In genomic region chr15:43896543-43896942, GRCh38 we compare ENCODE assay signal across 22 cellular contexts.
"Had no signal": no experiment of that assay in that cellular context is flagged by ENCODE, and none has a peak within 500 bp of the region (broad histone marks: within the 10 kb centered on the region; RNA-seq: fewer than 3 reads in every experiment).

No MANE protein-coding gene starts in this region.

- H3K36me3 ChIP-seq: esophagus squamous epithelium, neutrophil, spleen, tibial nerve had no signal

- ATAC-seq: foreskin keratinocyte; left colon; mucosa of descending colon; naive thymus-derived CD8-positive, alpha-beta T cell; psoas muscle; sciatic nerve; stimulated activated memory B cell treated with anti-CD40 and anti-IgM and Interleukin-4, amounts not matched to agents 10 μg/mL and 1 μg/mL and 100 μg/mL, for 72 hours; stimulated activated naive CD8-positive, alpha-beta T cell treated with anti-CD3 and anti-CD28 coated beads, Interleukin-15, amount 100 ng/mL, for 72 hours had no signal

- H3K9me3 ChIP-seq: esophagus squamous epithelium, mucosa of descending colon, neutrophil, psoas muscle, spleen, testis, tibial nerve had no signal

- H3K4me3 Mint-ChIP-seq: naive thymus-derived CD8-positive, alpha-beta T cell; stimulated activated memory B cell treated with anti-CD40 and anti-IgM and Interleukin-4, amounts not matched to agents 10 μg/mL and 1 μg/mL and 100 μg/mL, for 72 hours; stimulated activated naive CD8-positive, alpha-beta T cell treated with anti-CD3 and anti-CD28 coated beads, Interleukin-15, amount 100 ng/mL, for 72 hours had no signal

- H3K27me3 ChIP-seq: dorsolateral prefrontal cortex, esophagus squamous epithelium, foreskin keratinocyte, neutrophil, spleen, testis, tibial nerve had no signal

- H3K4me3 ChIP-seq: dorsolateral prefrontal cortex, esophagus squamous epithelium, mucosa of descending colon, psoas muscle, spleen, testis, tibial nerve had no signal

- H3K9me3 Mint-ChIP-seq: naive thymus-derived CD8-positive, alpha-beta T cell; stimulated activated memory B cell treated with anti-CD40 and anti-IgM and Interleukin-4, amounts not matched to agents 10 μg/mL and 1 μg/mL and 100 μg/mL, for 72 hours; stimulated activated naive CD8-positive, alpha-beta T cell treated with anti-CD3 and anti-CD28 coated beads, Interleukin-15, amount 100 ng/mL, for 72 hours had no signal

- H3K4me1 Mint-ChIP-seq: stimulated activated memory B cell treated with anti-CD40 and anti-IgM and Interleukin-4, amounts not matched to agents 10 μg/mL and 1 μg/mL and 100 μg/mL, for 72 hours; stimulated activated naive CD8-positive, alpha-beta T cell treated with anti-CD3 and anti-CD28 coated beads, Interleukin-15, amount 100 ng/mL, for 72 hours had no signal

- H3K27me3 Mint-ChIP-seq: stimulated activated memory B cell treated with anti-CD40 and anti-IgM and Interleukin-4, amounts not matched to agents 10 μg/mL and 1 μg/mL and 100 μg/mL, for 72 hours; stimulated activated naive CD8-positive, alpha-beta T cell treated with anti-CD3 and anti-CD28 coated beads, Interleukin-15, amount 100 ng/mL, for 72 hours had no signal

- H3K27ac Mint-ChIP-seq: naive thymus-derived CD8-positive, alpha-beta T cell; stimulated activated memory B cell treated with anti-CD40 and anti-IgM and Interleukin-4, amounts not matched to agents 10 μg/mL and 1 μg/mL and 100 μg/mL, for 72 hours had no signal

- H3K36me3 Mint-ChIP-seq: naive thymus-derived CD8-positive, alpha-beta T cell; stimulated activated memory B cell treated with anti-CD40 and anti-IgM and Interleukin-4, amounts not matched to agents 10 μg/mL and 1 μg/mL and 100 μg/mL, for 72 hours had no signal

- DNase-seq: cortex of kidney; dorsolateral prefrontal cortex; effector memory CD4-positive, alpha-beta T cell; esophagus squamous epithelium; foreskin keratinocyte; head of caudate nucleus; hippocampal formation; left colon; mucosa of descending colon; naive thymus-derived CD8-positive, alpha-beta T cell; psoas muscle; retina; spleen; stimulated activated CD4-positive, alpha-beta T cell treated with anti-CD3 and anti-CD28 coated beads, Interleukin-15, amount 100 ng/mL, for 24 hours; stimulated activated CD4-positive, alpha-beta T cell treated with anti-CD3 and anti-CD28 coated beads, Interleukin-1b, Interleukin-23, amount 100 ng/mL, for 48 hours; stimulated activated CD4-positive, alpha-beta T cell treated with anti-CD3 and anti-CD28 coated beads, Interleukin-4, amount 100 ng/mL, for 24 hours; stimulated activated naive CD8-positive, alpha-beta T cell treated with anti-CD3 and anti-CD28 coated beads, Interleukin-15, amount 100 ng/mL, for 72 hours; testis had no signal

- H3K4me1 ChIP-seq: esophagus squamous epithelium, foreskin keratinocyte, psoas muscle, spleen had no signal

- H3K27ac ChIP-seq: esophagus squamous epithelium, foreskin keratinocyte, neutrophil, psoas muscle, spleen, testis had no signal
